Comparison of ENCODE assay signal across 8 cellular contexts in genomic region chr20:35269055-35269781, GRCh38. TPM values are rescaled to one million over a fixed set of nuclear protein-coding genes. Genes with fewer than 3 reads are reported as not detected.
DNase-seq lines count a peak whose midpoint lies in the region; ATAC-seq and TF ChIP-seq lines count a peak whose summit lies in the region.

No MANE protein-coding gene starts in this region.

- DNase-seq in Caco-2 (peak; percentile 88 to 93), Peyer's patch (peak; percentile 46 to 80 (median 77)), cardiac muscle cell (ENCODE audit: low read depth in 1 of 2, low spot score in 1 of 2) (peak; percentile 72 to 86), posterior cingulate gyrus (peak in 9 of 10 donors; percentile 56 to 94 (median 71))
- peak; percentile 55 for DNase-seq in activated naive CD8-positive, alpha-beta T cell treated with anti-CD3 and anti-CD28 coated beads for 36 hours

- H3K4me3 Mint-ChIP-seq in Caco-2 (ENCODE audit: unreplicated experiment), result no peak overlapping the region
- no peak overlapping the region for H3K4me3 Mint-ChIP-seq in activated naive CD8-positive, alpha-beta T cell treated with anti-CD3 and anti-CD28 coated beads for 36 hours

- TF ChIP-seq CTCF in Caco-2 (IDR thresholded peaks at IDR 0.05; ENCODE audit: insufficient read depth in 1 of 2, low read depth in 1 of 2, low read length in 1 of 2, severe bottlenecking in 1 of 2, unreplicated experiment in 1 of 2) (peak; percentile 97 to 99), Peyer's patch (IDR thresholded peaks at IDR 0.05) (peak; percentile 29 to 82 (median 74)), cardiac muscle cell (IDR thresholded peaks at IDR 0.05; ENCODE audit: low read depth, low read length) (peak; percentile 87)

- H3K9me3 Mint-ChIP-seq in Caco-2 (ENCODE audit: unreplicated experiment), result no peaks in the 10 kb centered on the region
- H3K9me3 Mint-ChIP-seq in activated naive CD8-positive, alpha-beta T cell treated with anti-CD3 and anti-CD28 coated beads for 36 hours, result no peaks in the 10 kb centered on the region

- H3K27ac ChIP-seq in Peyer's patch, result peak overlapping the region in 2 of 4 donors; percentile 60 to 84
- H3K27ac ChIP-seq in cardiac muscle cell, result no peak overlapping the region

- TF ChIP-seq POLR2A in Peyer's patch (IDR thresholded peaks at IDR 0.05), result peak in 1 of 2 donors; percentile 11

- no peaks in the 10 kb centered on the region for H3K27me3 Mint-ChIP-seq in Caco-2 (ENCODE audit: insufficient read depth, unreplicated experiment)
- H3K27me3 Mint-ChIP-seq in activated naive CD8-positive, alpha-beta T cell treated with anti-CD3 and anti-CD28 coated beads for 36 hours, result no peaks in the 10 kb centered on the region

- H3K4me1 ChIP-seq in Caco-2, result peaks cover 19% of the 10 kb centered on the region
- peaks cover 0 to 24% (median 2%) of the 10 kb centered on the region in 4 donors for H3K4me1 ChIP-seq in Peyer's patch
- H3K4me1 ChIP-seq in cardiac muscle cell (ENCODE audit: low read depth), result peaks cover 9% of the 10 kb centered on the region

- CTCF ChIA-PET in Caco-2 (lab: Charles Lee), result interaction anchor here (0.6 to 9.0 kb wide), 10 partner anchors 9 to 395 kb away, joined by 3 to 354 read pairs (median 4); partner anchors contain the start of genes EDEM2 and MMP24OS

- ATAC-seq in HG03342 (IDR thresholded peaks at IDR 0.05; ENCODE audit: unreplicated experiment), result peak; percentile 52
- ATAC-seq in HG02763 (IDR thresholded peaks at IDR 0.05; ENCODE audit: unreplicated experiment), result no peak
- no peak for ATAC-seq in GM19324 (IDR thresholded peaks at IDR 0.05; ENCODE audit: low FRiP score, unreplicated experiment)

- H3K9me3 ChIP-seq in Caco-2 (no peaks in the 10 kb centered on the region), Peyer's patch (no peaks in the 10 kb centered on the region), cardiac muscle cell (ENCODE audit: low read depth) (no peaks in the 10 kb centered on the region)

- peak overlapping the region; percentile 38 for H3K27ac Mint-ChIP-seq in Caco-2 (ENCODE audit: unreplicated experiment)
- H3K27ac Mint-ChIP-seq in activated naive CD8-positive, alpha-beta T cell treated with anti-CD3 and anti-CD28 coated beads for 36 hours, result no peak overlapping the region

- H3K36me3 ChIP-seq in Caco-2 (ENCODE audit: control insufficient read depth, insufficient read depth, low read length), result no peaks in the 10 kb centered on the region
- H3K36me3 ChIP-seq in Peyer's patch, result peaks cover 0 to 48% (median 0%) of the 10 kb centered on the region in 3 donors
- no peaks in the 10 kb centered on the region for H3K36me3 ChIP-seq in cardiac muscle cell

- intact Hi-C loops in Caco-2 (cut with micrococcal nuclease; ENCODE audit: unreplicated experiment), result loop anchor here (1.0 kb wide), 2 partner anchors 61 to 124 kb away; no protein-coding TSS in a partner anchor
- intact Hi-C loops in posterior cingulate gyrus (cut with DNase I), result no loop called here

- H3K27me3 ChIP-seq in Caco-2 (replicated peaks; ENCODE audit: control insufficient read depth, insufficient read depth, low read length), result no peaks in the 10 kb centered on the region
- no peaks in the 10 kb centered on the region for H3K27me3 ChIP-seq in Peyer's patch
- H3K27me3 ChIP-seq in cardiac muscle cell, result no peaks in the 10 kb centered on the region

- peaks cover 21% of the 10 kb centered on the region for H3K4me1 Mint-ChIP-seq in Caco-2 (ENCODE audit: low read depth, unreplicated experiment)
- H3K4me1 Mint-ChIP-seq in activated naive CD8-positive, alpha-beta T cell treated with anti-CD3 and anti-CD28 coated beads for 36 hours, result peaks cover 7% of the 10 kb centered on the region

- no peak overlapping the region for H3K4me3 ChIP-seq in Caco-2 (ENCODE audit: low read depth, low read length)
- no peak overlapping the region for H3K4me3 ChIP-seq in Peyer's patch
- H3K4me3 ChIP-seq in cardiac muscle cell, result no peak overlapping the region

- peaks cover 36% of the 10 kb centered on the region for H3K36me3 Mint-ChIP-seq in Caco-2 (ENCODE audit: insufficient read depth, unreplicated experiment)
- H3K36me3 Mint-ChIP-seq in activated naive CD8-positive, alpha-beta T cell treated with anti-CD3 and anti-CD28 coated beads for 36 hours, result peaks cover 3% of the 10 kb centered on the region

- POLR2A ChIA-PET in Caco-2 (lab: Charles Lee), result interaction anchor here (0.6 kb wide), 1 partner anchor 17 kb away, joined by 3 read pairs; no protein-coding TSS in a partner anchor

- no TSS peak for BruUV-seq in Caco-2 (replicated peaks; lab: Mats Ljungman, UMichigan)

RNA-seq across cellular contexts. Expression of gene MMP24OS, which starts 8.7 kb away (rescaled TPM):
- total RNA-seq in Caco-2 (2022), result 38.8 and 42.3 TPM in 2 replicates
- total RNA-seq in Peyer's patch, result 10 to 100 TPM; 23.1 to 86.1 (median 58.6) TPM
- 10 to 100 TPM; 27.2 to 27.4 TPM for total RNA-seq in activated naive CD8-positive, alpha-beta T cell treated with anti-CD3 and anti-CD28 coated beads for 36 hours
- total RNA-seq in cardiac muscle cell, result 29.4 and 34.9 TPM in 2 replicates
- 42.5 and 61.4 TPM in 2 replicates for polyA plus RNA-seq in cardiac muscle cell

RNA-seq across cellular contexts. Expression of gene EIF6, which starts 15.4 kb away (rescaled TPM):
- total RNA-seq in Caco-2 (2022), result 403 and 420 TPM in 2 replicates
- 100 to 1,000 TPM in 3 of 4 donors, 10 to 100 TPM in 1; 77.6 to 196 (median 157) TPM for total RNA-seq in Peyer's patch
- 100 to 1,000 TPM; 172 to 179 TPM for total RNA-seq in activated naive CD8-positive, alpha-beta T cell treated with anti-CD3 and anti-CD28 coated beads for 36 hours
- total RNA-seq in cardiac muscle cell, result 80.4 and 129 TPM in 2 replicates
- polyA plus RNA-seq in cardiac muscle cell, result 186 and 203 TPM in 2 replicates

RNA-seq across cellular contexts. Expression of gene FAM83C, which starts 23.0 kb away (rescaled TPM):
- total RNA-seq in Caco-2 (2022) (0.09 TPM in 1 of 2 replicates, not detected in the other), Peyer's patch (not detected), cardiac muscle cell (0.49 TPM in 1 of 2 replicates, not detected in the other)
- total RNA-seq in activated naive CD8-positive, alpha-beta T cell treated with anti-CD3 and anti-CD28 coated beads for 36 hours, result not detected
- polyA plus RNA-seq in cardiac muscle cell, result not detected in 2 replicates

RNA-seq across cellular contexts. Expression of gene MMP24, which starts 42.7 kb away (rescaled TPM):
- 13.0 and 15.6 TPM in 2 replicates for total RNA-seq in Caco-2 (2022)
- total RNA-seq in Peyer's patch, result 1 to 10 TPM in 2 of 4 donors, under 1 TPM in 1, not detected in 1; 0.70 to 2.7 (median 1.3) TPM
- not detected for total RNA-seq in activated naive CD8-positive, alpha-beta T cell treated with anti-CD3 and anti-CD28 coated beads for 36 hours
- total RNA-seq in cardiac muscle cell, result 8.7 and 8.9 TPM in 2 replicates
- 3.4 and 5.9 TPM in 2 replicates for polyA plus RNA-seq in cardiac muscle cell
